37 cellular contexts compared by ENCODE assay signal in genomic region chrX:19091596-19091995, GRCh38. TPM values are rescaled to one million over a fixed set of nuclear protein-coding genes. Genes with fewer than 3 reads are reported as not detected.
"Had no signal": no experiment of that assay in that cellular context is flagged by ENCODE, and none has a peak within 500 bp of the region (broad histone marks: within the 10 kb centered on the region; RNA-seq: fewer than 3 reads in every experiment).

No MANE protein-coding gene starts in this region.

- H3K27ac Mint-ChIP-seq: activated B cell treated with CpG ODN at 0.5 μM for 24 hours; activated CD4-positive, alpha-beta memory T cell treated with anti-CD3 and anti-CD28 coated beads for 36 hours; activated CD4-positive, alpha-beta T cell treated with anti-CD3 and anti-CD28 coated beads, Interleukin-2, amount 10 ng/mL, durations not matched to agents 24 days and 14 days; activated CD8-positive, alpha-beta T cell treated with anti-CD3 and anti-CD28 coated beads for 36 hours; activated naive CD4-positive, alpha-beta T cell treated with anti-CD3 and anti-CD28 coated beads for 36 hours; activated naive CD4-positive, alpha-beta T cell treated with anti-CD3 and anti-CD28 coated beads, Interleukin-2, amount 50 U/mL, for 72 hours; activated naive CD8-positive, alpha-beta T cell treated with anti-CD3 and anti-CD28 coated beads for 36 hours; activated T-cell treated with anti-CD3 and anti-CD28 coated beads, Interleukin-2, amount 50 U/mL, for 72 hours; activated T-helper 1 cell treated with anti-CD3 and anti-CD28 coated beads, Interleukin-12 subunit alpha, Interleukin-12 subunit beta, Interleukin-2, Interleukin-4 antibody, amounts not matched to agents 30 ng/mL and 10 ng/mL and 1 ng/mL, durations not matched to agents 14 hours and 24 hours and 36 hours; activated T-helper 17 cell treated with anti-CD3 and anti-CD28 coated beads, Interleukin-2, amount 50 U/mL, for 72 hours; T-cell; T-helper 17 cell had no signal

- H3K36me3 Mint-ChIP-seq: activated CD4-positive, alpha-beta memory T cell treated with anti-CD3 and anti-CD28 coated beads for 36 hours; activated naive CD8-positive, alpha-beta T cell treated with anti-CD3 and anti-CD28 coated beads for 36 hours; T-cell had no signal

- H3K4me3 ChIP-seq: adrenal gland, body of pancreas, breast epithelium had no signal

- FAIRE-seq: astrocyte, TTC549 had no signal

- H3K27me3 ChIP-seq: adrenal gland, body of pancreas, brain microvascular endothelial cell had no signal

- H3K4me1 Mint-ChIP-seq: activated B cell treated with CpG ODN at 0.5 μM for 24 hours; activated CD4-positive, alpha-beta T cell treated with anti-CD3 and anti-CD28 coated beads, Interleukin-2, amount 10 ng/mL, durations not matched to agents 24 days and 14 days; activated naive CD8-positive, alpha-beta T cell treated with anti-CD3 and anti-CD28 coated beads for 36 hours; activated T-helper 17 cell treated with anti-CD3 and anti-CD28 coated beads, Interleukin-2, amount 50 U/mL, for 72 hours; T-cell; T-helper 17 cell had no signal

- H3K36me3 ChIP-seq: adrenal gland, brain microvascular endothelial cell, breast epithelium had no signal

- H3K27ac ChIP-seq: adrenal gland, body of pancreas, brain microvascular endothelial cell, breast epithelium, VCaP had no signal

- H3K27me3 Mint-ChIP-seq: activated CD4-positive, alpha-beta memory T cell treated with anti-CD3 and anti-CD28 coated beads for 36 hours; activated CD4-positive, alpha-beta T cell treated with anti-CD3 and anti-CD28 coated beads, Interleukin-2, amount 10 ng/mL, durations not matched to agents 24 days and 14 days; activated CD8-positive, alpha-beta T cell treated with anti-CD3 and anti-CD28 coated beads for 36 hours; activated T-helper 17 cell treated with anti-CD3 and anti-CD28 coated beads, Interleukin-2, amount 50 U/mL, for 72 hours; T-helper 17 cell had no signal

- H3K9me3 ChIP-seq: body of pancreas had no signal

- ATAC-seq: activated CD8-positive, alpha-beta T cell treated with anti-CD3 and anti-CD28 coated beads for 36 hours; activated naive CD4-positive, alpha-beta T cell treated with anti-CD3 and anti-CD28 coated beads, Interleukin-2, amount 50 U/mL, for 72 hours; activated T-cell treated with anti-CD3 and anti-CD28 coated beads, Interleukin-2, amount 50 U/mL, for 4 hours; activated T-cell treated with anti-CD3 and anti-CD28 coated beads, Interleukin-2, amount 50 U/mL, for 72 hours; activated T-helper 17 cell treated with anti-CD3 and anti-CD28 coated beads, Interleukin-2, amount 50 U/mL, for 72 hours; body of pancreas; T-cell; T-helper 17 cell had no signal

- H3K4me3 Mint-ChIP-seq: activated B cell treated with CpG ODN at 0.5 μM for 24 hours; activated CD4-positive, alpha-beta memory T cell treated with anti-CD3 and anti-CD28 coated beads for 36 hours; activated CD4-positive, alpha-beta T cell treated with anti-CD3 and anti-CD28 coated beads, Interleukin-2, amount 10 ng/mL, durations not matched to agents 24 days and 14 days; activated CD8-positive, alpha-beta T cell treated with anti-CD3 and anti-CD28 coated beads for 36 hours; activated naive CD4-positive, alpha-beta T cell treated with anti-CD3 and anti-CD28 coated beads for 36 hours; activated naive CD8-positive, alpha-beta T cell treated with anti-CD3 and anti-CD28 coated beads for 36 hours; activated T-cell treated with anti-CD3 and anti-CD28 coated beads, Interleukin-2, amount 50 U/mL, for 4 hours; activated T-cell treated with anti-CD3 and anti-CD28 coated beads, Interleukin-2, amount 50 U/mL, for 72 hours; activated T-helper 1 cell treated with anti-CD3 and anti-CD28 coated beads, Interleukin-12 subunit alpha, Interleukin-12 subunit beta, Interleukin-2, Interleukin-4 antibody, amounts not matched to agents 30 ng/mL and 10 ng/mL and 1 ng/mL, durations not matched to agents 14 hours and 24 hours and 36 hours; activated T-helper 17 cell treated with anti-CD3 and anti-CD28 coated beads, Interleukin-2, amount 50 U/mL, for 72 hours; T-cell had no signal

- DNase-seq: activated B cell treated with CpG ODN at 0.5 μM for 24 hours; activated CD4-positive, alpha-beta memory T cell treated with anti-CD3 and anti-CD28 coated beads for 36 hours; activated CD4-positive, alpha-beta T cell treated with anti-CD3 and anti-CD28 coated beads for 4 hours; activated CD4-positive, alpha-beta T cell treated with anti-CD3 and anti-CD28 coated beads, Interleukin-2, amount 10 ng/mL, durations not matched to agents 24 days and 14 days; activated CD4-positive, alpha-beta T cell treated with anti-CD3 and anti-CD28 coated beads, Interleukin-2, amount 50 U/mL, for 1 hour; activated CD4-positive, alpha-beta T cell treated with anti-CD3 and anti-CD28 coated beads, Interleukin-2, amount 50 U/mL, for 4 hours; activated CD4-positive, CD25-positive, alpha-beta regulatory T cell treated with anti-CD3 and anti-CD28 coated beads, Interleukin-2, amount 50 U/mL, for 72 hours; activated CD8-positive, alpha-beta memory T cell treated with anti-CD3 and anti-CD28 coated beads, Interleukin-2, amount 50 U/mL, for 4 hours; activated CD8-positive, alpha-beta T cell treated with anti-CD3 and anti-CD28 coated beads for 36 hours; activated effector memory CD4-positive, alpha-beta T cell treated with anti-CD3 and anti-CD28 coated beads, Interleukin-2, amount 50 U/mL, for 16 hours; activated gamma-delta T cell treated with Interleukin-2 at 50 U/mL for 16 hours; activated naive CD4-positive, alpha-beta T cell; activated naive CD4-positive, alpha-beta T cell treated with anti-CD3 and anti-CD28 coated beads for 36 hours; activated naive CD4-positive, alpha-beta T cell treated with anti-CD3 and anti-CD28 coated beads, Interleukin-2, amount 50 U/mL, for 16 hours; activated naive CD8-positive, alpha-beta T cell treated with anti-CD3 and anti-CD28 coated beads for 36 hours; activated T-cell treated with anti-CD3 and anti-CD28 coated beads for 4 hours; activated T-cell treated with anti-CD3 and anti-CD28 coated beads, Interleukin-2, amount 50 U/mL, for 1 hour; activated T-cell treated with anti-CD3 and anti-CD28 coated beads, Interleukin-2, amount 50 U/mL, for 4 hours; activated T-cell treated with anti-CD3 and anti-CD28 coated beads, Interleukin-2, amount 50 U/mL, for 72 hours; adrenal gland; amniotic stem cell; aorta; body of pancreas; brain microvascular endothelial cell; central memory CD4-positive, alpha-beta T cell; T-cell; T-helper 17 cell had no signal

- H3K4me1 ChIP-seq: adrenal gland, body of pancreas, breast epithelium had no signal

RNA-seq across cellular contexts. Expression of gene ADGRG2, which starts 30.7 kb away (rescaled TPM):
- total RNA-seq: activated B cell treated with CpG ODN at 0.5 μM for 24 hours; activated CD4-positive, alpha-beta memory T cell treated with anti-CD3 and anti-CD28 coated beads for 36 hours; activated CD4-positive, alpha-beta T cell treated with anti-CD3 and anti-CD28 coated beads, Interleukin-2, amount 10 ng/mL, durations not matched to agents 24 days and 14 days; activated CD8-positive, alpha-beta memory T cell treated with anti-CD3 and anti-CD28 coated beads for 36 hours; activated CD8-positive, alpha-beta T cell treated with anti-CD3 and anti-CD28 coated beads for 36 hours; activated naive CD4-positive, alpha-beta T cell treated with anti-CD3 and anti-CD28 coated beads for 36 hours; activated naive CD4-positive, alpha-beta T cell treated with anti-CD3 and anti-CD28 coated beads, Interleukin-2, amount 50 U/mL, for 72 hours; activated naive CD8-positive, alpha-beta T cell treated with anti-CD3 and anti-CD28 coated beads for 36 hours; activated T-cell treated with anti-CD3 and anti-CD28 coated beads, Interleukin-2, amount 50 U/mL, for 4 hours; activated T-helper 1 cell treated with anti-CD3 and anti-CD28 coated beads, Interleukin-12 subunit alpha, Interleukin-12 subunit beta, Interleukin-2, Interleukin-4 antibody, amounts not matched to agents 30 ng/mL and 10 ng/mL and 1 ng/mL, durations not matched to agents 14 hours and 24 hours and 36 hours; activated T-helper 17 cell treated with anti-CD3 and anti-CD28 coated beads, Interleukin-2, amount 50 U/mL, for 72 hours; T-cell; T-helper 1 cell treated with Interleukin-12 subunit alpha and Interleukin-12 subunit beta and Interleukin-4 antibody, amounts not matched to agents 30 ng/mL and 1 ng/mL, for 36 hours; T-helper 17 cell; T-helper 2 cell treated with Interferon-gamma antibody and Interleukin-4, amounts not matched to agents 100 ng/mL and 5 ng/mL, for 36 hours had no signal
